Comparison of ENCODE assay signal across 1 cellular context in genomic region chr9:33510264-33511183, GRCh38.
A peak's percentile ranks its signal among the peaks of the same experiment; 100 is the strongest.
TF ChIP-seq lines count a peak whose summit lies in the region.

No MANE protein-coding gene starts in this region.

TF ChIP-seq in K562, 482 proteins besides CTCF, POLR2A, EP300 and RAD21 (continued from another document and continues in another):
- TF ChIP-seq, protein P1, sequence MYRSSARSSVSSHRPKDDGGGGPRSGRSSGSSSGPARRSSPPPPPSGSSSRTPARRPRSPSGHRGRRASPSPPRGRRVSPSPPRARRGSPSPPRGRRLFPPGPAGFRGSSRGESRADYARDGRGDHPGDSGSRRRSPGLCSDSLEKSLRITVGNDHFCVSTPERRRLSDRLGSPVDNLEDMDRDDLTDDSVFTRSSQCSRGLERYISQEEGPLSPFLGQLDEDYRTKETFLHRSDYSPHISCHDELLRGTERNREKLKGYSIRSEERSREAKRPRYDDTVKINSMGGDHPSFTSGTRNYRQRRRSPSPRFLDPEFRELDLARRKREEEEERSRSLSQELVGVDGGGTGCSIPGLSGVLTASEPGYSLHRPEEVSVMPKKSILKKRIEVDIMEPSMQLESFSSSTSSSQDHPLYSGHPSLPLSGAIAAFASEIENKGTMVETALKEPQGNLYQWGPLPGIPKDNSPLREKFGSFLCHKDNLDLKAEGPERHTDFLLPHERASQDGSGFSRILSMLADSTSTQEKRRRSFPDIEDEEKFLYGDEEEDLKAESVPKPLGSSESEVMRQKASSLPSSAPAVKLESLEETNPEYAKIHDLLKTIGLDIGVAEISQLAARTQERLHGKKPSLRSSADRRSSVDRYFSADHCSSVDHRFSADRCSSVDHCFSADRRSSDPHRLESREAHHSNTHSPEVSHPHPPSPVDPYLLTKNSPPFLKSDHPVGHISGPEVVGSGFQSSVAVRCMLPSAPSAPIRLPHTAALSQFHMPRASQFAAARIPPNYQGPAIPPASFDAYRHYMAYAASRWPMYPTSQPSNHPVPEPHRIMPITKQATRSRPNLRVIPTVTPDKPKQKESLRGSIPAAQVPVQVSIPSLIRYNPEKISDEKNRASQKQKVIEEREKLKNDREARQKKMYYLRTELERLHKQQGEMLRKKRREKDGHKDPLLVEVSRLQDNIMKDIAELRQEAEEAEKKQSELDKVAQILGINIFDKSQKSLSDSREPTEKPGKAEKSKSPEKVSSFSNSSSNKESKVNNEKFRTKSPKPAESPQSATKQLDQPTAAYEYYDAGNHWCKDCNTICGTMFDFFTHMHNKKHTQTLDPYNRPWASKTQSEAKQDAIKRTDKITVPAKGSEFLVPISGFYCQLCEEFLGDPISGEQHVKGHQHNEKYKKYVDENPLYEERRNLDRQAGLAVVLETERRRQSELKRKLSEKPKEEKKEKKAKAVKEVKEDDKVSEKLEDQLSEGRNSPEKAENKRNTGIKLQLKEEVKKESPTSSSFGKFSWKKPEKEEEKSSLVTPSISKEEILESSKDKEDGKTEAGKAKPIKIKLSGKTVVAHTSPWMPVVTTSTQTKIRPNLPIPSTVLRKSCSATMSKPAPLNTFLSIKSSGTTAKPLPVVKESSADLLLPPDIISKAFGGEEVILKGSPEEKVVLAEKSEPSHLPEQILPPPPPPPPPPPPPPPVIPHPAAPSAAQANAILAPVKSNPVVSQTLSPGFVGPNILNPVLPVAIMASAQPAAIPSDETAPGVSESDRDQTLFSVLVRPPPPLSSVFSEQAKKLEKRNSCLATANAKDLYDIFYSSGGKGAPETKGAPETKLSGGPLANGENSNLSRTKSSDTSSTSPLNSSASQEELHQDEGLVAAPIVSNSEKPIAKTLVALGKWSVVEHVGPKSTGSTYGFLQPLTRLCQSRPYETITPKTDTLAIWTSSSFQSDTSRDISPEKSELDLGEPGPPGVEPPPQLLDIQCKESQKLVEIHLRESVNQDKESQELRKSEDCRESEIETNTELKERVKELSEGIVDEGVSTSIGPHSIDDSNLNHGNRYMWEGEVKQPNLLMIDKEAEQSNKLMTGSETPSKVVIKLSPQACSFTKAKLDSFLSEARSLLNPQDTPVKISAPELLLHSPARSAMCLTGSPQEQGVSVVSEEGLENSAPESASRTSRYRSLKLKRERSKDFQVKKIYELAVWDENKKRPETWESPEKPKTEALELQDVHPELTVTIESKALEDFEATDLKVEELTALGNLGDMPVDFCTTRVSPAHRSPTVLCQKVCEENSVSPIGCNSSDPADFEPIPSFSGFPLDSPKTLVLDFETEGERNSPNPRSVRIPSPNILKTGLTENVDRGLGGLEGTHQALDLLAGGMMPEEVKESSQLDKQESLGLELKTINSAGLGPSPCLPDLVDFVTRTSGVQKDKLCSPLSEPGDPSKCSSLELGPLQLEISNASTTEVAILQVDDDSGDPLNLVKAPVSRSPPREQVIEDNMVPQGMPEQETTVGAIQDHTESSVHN (IDR thresholded peaks at IDR 0.05; ENCODE audit: borderline replicate concordance in 1 of 2, low read depth in 1 of 2), result no peak
- TF ChIP-seq KDM5B (IDR thresholded peaks at IDR 0.05; ENCODE audit: insufficient replicate concordance, low read depth, low read length) (peak; percentile 90), ZNF707 (CRISPR knock-in tag; conservative IDR thresholded peaks at IDR 0.05) (no peak), LARP7 (IDR thresholded peaks at IDR 0.05) (no peak), TAF1 (IDR thresholded peaks at IDR 0.05; ENCODE audit: control insufficient read depth, extremely low read depth, insufficient read depth, low read length, severe bottlenecking) (peak; percentile 77), KHSRP (IDR thresholded peaks at IDR 0.05) (no peak), PHB2 (IDR thresholded peaks at IDR 0.05; ENCODE audit: low read depth) (no peak), ASH1L (IDR thresholded peaks at IDR 0.05; ENCODE audit: borderline replicate concordance, low read depth, partially characterized antibody) (no peak), SMARCA4 (IDR thresholded peaks at IDR 0.05) (no peak), PCBP2 (IDR thresholded peaks at IDR 0.05; ENCODE audit: low read depth, low read length, poor library complexity, severe bottlenecking) (no peak), HDAC3 (IDR thresholded peaks at IDR 0.05; ENCODE audit: borderline replicate concordance, partially characterized antibody) (no peak), KAT8 (IDR thresholded peaks at IDR 0.05; ENCODE audit: low read depth) (no peak), EZH2 (IDR thresholded peaks at IDR 0.05; ENCODE audit: borderline replicate concordance, low read depth, low read length) (no peak), ZNF512 (tag; IDR thresholded peaks at IDR 0.05) (no peak), NONO (IDR thresholded peaks at IDR 0.05; ENCODE audit: low read depth in 2 of 2, low read length in 1 of 2) (0 out of 4 replicates have a peak, but pooled peaks of 1 of the 2 experiments have one; percentile 24), KLF13 (tag; IDR thresholded peaks at IDR 0.05; ENCODE audit: borderline replicate concordance, low read depth) (no peak), ATF7 (IDR thresholded peaks at IDR 0.05) (peak; percentile 11; the same call in 1 of the 2 replicates), HMGXB4 (CRISPR knock-in tag; IDR thresholded peaks at IDR 0.05) (no peak), STAG1 (CRISPR knock-in tag; IDR thresholded peaks at IDR 0.05; ENCODE audit: borderline replicate concordance) (no peak), COPS2 (conservative IDR thresholded peaks at IDR 0.05) (no peak), NFRKB (IDR thresholded peaks at IDR 0.05; ENCODE audit: low read depth) (peak; percentile 94), ARID3B (CRISPR knock-in tag; IDR thresholded peaks at IDR 0.05; ENCODE audit: borderline replicate concordance) (no peak), FOXA1 (IDR thresholded peaks at IDR 0.05; ENCODE audit: borderline replicate concordance) (no peak), ZNF431 (CRISPR knock-in tag; IDR thresholded peaks at IDR 0.05) (no peak), ZNF239 (CRISPR knock-in tag; IDR thresholded peaks at IDR 0.05) (no peak), CBX1 (IDR thresholded peaks at IDR 0.05; ENCODE audit: low read depth) (no peak), MCM5 (IDR thresholded peaks at IDR 0.05; ENCODE audit: low read depth) (no peak), SMAD4 (CRISPR knock-in tag; conservative IDR thresholded peaks at IDR 0.05) (0 out of 2 replicates have a peak, but pooled peaks have one; percentile 39), ATF1 (CRISPR knock-in tag; IDR thresholded peaks at IDR 0.05) (peak; percentile 70; the same call in 1 of the 2 replicates), ATF1 (tag; IDR thresholded peaks at IDR 0.05) (peak; percentile 91), TBP (optimal IDR thresholded peaks at IDR 0.05; ENCODE audit: low read depth, low read length) (peak; percentile 58), LEF1 (IDR thresholded peaks at IDR 0.05) (no peak), ZFX (CRISPR knock-in tag; IDR thresholded peaks at IDR 0.05) (peak; percentile 93), CXXC5 (CRISPR knock-in tag; IDR thresholded peaks at IDR 0.05) (peak; percentile 70)
- TF ChIP-seq, protein P2, sequence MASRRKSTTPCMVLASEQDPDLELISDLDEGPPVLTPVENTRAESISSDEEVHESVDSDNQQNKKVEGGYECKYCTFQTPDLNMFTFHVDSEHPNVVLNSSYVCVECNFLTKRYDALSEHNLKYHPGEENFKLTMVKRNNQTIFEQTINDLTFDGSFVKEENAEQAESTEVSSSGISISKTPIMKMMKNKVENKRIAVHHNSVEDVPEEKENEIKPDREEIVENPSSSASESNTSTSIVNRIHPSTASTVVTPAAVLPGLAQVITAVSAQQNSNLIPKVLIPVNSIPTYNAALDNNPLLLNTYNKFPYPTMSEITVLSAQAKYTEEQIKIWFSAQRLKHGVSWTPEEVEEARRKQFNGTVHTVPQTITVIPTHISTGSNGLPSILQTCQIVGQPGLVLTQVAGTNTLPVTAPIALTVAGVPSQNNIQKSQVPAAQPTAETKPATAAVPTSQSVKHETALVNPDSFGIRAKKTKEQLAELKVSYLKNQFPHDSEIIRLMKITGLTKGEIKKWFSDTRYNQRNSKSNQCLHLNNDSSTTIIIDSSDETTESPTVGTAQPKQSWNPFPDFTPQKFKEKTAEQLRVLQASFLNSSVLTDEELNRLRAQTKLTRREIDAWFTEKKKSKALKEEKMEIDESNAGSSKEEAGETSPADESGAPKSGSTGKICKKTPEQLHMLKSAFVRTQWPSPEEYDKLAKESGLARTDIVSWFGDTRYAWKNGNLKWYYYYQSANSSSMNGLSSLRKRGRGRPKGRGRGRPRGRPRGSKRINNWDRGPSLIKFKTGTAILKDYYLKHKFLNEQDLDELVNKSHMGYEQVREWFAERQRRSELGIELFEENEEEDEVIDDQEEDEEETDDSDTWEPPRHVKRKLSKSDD (conservative IDR thresholded peaks at IDR 0.05; ENCODE audit: low read length), result no peak
- TF ChIP-seq, protein P3, sequence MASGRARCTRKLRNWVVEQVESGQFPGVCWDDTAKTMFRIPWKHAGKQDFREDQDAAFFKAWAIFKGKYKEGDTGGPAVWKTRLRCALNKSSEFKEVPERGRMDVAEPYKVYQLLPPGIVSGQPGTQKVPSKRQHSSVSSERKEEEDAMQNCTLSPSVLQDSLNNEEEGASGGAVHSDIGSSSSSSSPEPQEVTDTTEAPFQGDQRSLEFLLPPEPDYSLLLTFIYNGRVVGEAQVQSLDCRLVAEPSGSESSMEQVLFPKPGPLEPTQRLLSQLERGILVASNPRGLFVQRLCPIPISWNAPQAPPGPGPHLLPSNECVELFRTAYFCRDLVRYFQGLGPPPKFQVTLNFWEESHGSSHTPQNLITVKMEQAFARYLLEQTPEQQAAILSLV (tag; IDR thresholded peaks at IDR 0.05), result no peak
- TF ChIP-seq, protein P4, sequence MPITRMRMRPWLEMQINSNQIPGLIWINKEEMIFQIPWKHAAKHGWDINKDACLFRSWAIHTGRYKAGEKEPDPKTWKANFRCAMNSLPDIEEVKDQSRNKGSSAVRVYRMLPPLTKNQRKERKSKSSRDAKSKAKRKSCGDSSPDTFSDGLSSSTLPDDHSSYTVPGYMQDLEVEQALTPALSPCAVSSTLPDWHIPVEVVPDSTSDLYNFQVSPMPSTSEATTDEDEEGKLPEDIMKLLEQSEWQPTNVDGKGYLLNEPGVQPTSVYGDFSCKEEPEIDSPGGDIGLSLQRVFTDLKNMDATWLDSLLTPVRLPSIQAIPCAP (CRISPR knock-in tag; IDR thresholded peaks at IDR 0.05; ENCODE audit: borderline replicate concordance), result no peak
- TF ChIP-seq, protein P5, sequence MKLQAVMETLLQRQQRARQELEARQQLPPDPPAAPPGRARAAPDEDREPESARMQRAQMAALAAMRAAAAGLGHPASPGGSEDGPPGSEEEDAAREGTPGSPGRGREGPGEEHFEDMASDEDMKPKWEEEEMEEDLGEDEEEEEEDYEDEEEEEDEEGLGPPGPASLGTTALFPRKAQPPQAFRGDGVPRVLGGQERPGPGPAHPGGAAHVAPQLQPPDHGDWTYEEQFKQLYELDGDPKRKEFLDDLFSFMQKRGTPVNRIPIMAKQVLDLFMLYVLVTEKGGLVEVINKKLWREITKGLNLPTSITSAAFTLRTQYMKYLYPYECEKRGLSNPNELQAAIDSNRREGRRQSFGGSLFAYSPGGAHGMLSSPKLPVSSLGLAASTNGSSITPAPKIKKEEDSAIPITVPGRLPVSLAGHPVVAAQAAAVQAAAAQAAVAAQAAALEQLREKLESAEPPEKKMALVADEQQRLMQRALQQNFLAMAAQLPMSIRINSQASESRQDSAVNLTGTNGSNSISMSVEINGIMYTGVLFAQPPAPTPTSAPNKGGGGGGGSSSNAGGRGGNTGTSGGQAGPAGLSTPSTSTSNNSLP (IDR thresholded peaks at IDR 0.05; ENCODE audit: borderline replicate concordance, low read depth, low read length), result no peak
- TF ChIP-seq, protein P6, sequence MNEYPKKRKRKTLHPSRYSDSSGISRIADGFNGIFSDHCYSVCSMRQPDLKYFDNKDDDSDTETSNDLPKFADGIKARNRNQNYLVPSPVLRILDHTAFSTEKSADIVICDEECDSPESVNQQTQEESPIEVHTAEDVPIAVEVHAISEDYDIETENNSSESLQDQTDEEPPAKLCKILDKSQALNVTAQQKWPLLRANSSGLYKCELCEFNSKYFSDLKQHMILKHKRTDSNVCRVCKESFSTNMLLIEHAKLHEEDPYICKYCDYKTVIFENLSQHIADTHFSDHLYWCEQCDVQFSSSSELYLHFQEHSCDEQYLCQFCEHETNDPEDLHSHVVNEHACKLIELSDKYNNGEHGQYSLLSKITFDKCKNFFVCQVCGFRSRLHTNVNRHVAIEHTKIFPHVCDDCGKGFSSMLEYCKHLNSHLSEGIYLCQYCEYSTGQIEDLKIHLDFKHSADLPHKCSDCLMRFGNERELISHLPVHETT (CRISPR knock-in tag; conservative IDR thresholded peaks at IDR 0.05 in 1 of 2, IDR thresholded peaks at IDR 0.05 in 1 of 2), result no peak
